In the genomic region with DNA sequence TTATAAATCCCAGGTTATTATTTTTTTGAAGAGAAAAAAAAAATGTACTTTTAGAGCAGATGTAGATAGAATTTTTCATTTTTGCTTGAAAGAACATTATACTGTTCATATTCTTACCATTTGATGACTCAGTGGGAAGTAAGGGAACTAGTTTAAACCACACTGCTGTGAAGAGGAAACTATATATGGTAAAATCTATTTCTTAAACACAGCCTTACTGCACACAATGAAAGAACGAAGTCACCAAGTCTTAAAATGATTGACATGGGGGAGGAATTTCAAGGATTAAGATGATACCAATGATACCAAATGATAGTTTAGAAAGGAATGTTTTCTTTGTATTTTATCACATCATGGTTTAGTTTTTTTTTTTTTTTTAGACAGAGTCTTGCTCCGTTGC, we compare ENCODE assay signal across 9 cellular contexts. TPM values are rescaled to one million over a fixed set of nuclear protein-coding genes. Genes with fewer than 3 reads are reported as not detected.
A peak's percentile ranks its signal among the peaks of the same experiment; 100 is the strongest.
DNase-seq lines count a peak whose midpoint lies in the region; ATAC-seq and TF ChIP-seq lines count a peak whose summit lies in the region.
"Had no signal": no experiment of that assay in that cellular context is flagged by ENCODE, and none has a peak within 500 bp of the region (broad histone marks: within the 10 kb centered on the region; RNA-seq: fewer than 3 reads in every experiment).

No MANE protein-coding gene starts in this region.

- H3K9me3 Mint-ChIP-seq in natural killer cell: no peaks in the 10 kb centered on the region

- in situ Hi-C loops in KBM-7 (cut with MboI; ENCODE audit: low pct_unique_long_range_greater_than_20kb, low sequenced_read_pairs): no loop called here

- ATAC-seq in natural killer cell: peak; percentile 46 to 58 (median 53)

- no peaks in the 10 kb centered on the region for H3K27me3 Mint-ChIP-seq in natural killer cell (ENCODE audit: low read depth in 2 of 2)

- peak overlapping the region; percentile 77 for H3K4me3 Mint-ChIP-seq in natural killer cell

- H3K27ac Mint-ChIP-seq in natural killer cell: peak overlapping the region; percentile 89 to 93

- DNase-seq in ELR (ENCODE audit: low read depth) (peak; percentile 73), KBM-7 (peak; percentile 55), amniotic stem cell (lab: John Stamatoyannopoulos, UW) (peak; percentile 46), natural killer cell (no peak), NCI-H2227 treated with DMSO at 0.1 percent for 48 hours (lab: John Stamatoyannopoulos, UW) (no peak), occipital lobe (lab: John Stamatoyannopoulos, UW) (no peak), NCI-H524 (lab: John Stamatoyannopoulos, UW) (no peak)
- no peak for DNase-seq in stimulated activated naive CD4-positive, alpha-beta T cell (lab: John Stamatoyannopoulos, UW)
- DNase-seq: right lobe of liver had no signal

- no peaks in the 10 kb centered on the region for H3K36me3 Mint-ChIP-seq in natural killer cell

- no peak for TF ChIP-seq CTCF in natural killer cell (IDR thresholded peaks at IDR 0.05)

- intact Hi-C loops in natural killer cell (cut with micrococcal nuclease): no loop called here

- peaks cover 61 to 62% of the 10 kb centered on the region in 2 donors for H3K4me1 Mint-ChIP-seq in natural killer cell

RNA-seq across cellular contexts. Expression of a gene that starts 5.0 kb away (rescaled TPM):
- total RNA-seq in natural killer cell: 100 to 1,000 TPM; 346 to 404 (median 403) TPM
- 115 TPM for total RNA-seq in occipital lobe

Comparison
In these comparisons a context has a peak if more than half of its experiments do, and no peak if none do; other contexts are left out.
1. DNase-seq: peak in ELR (single experiment), KBM-7 (single experiment) and amniotic stem cell (single experiment); none in natural killer cell (single experiment), stimulated activated naive CD4-positive, alpha-beta T cell (0 of 6), NCI-H2227 treated with DMSO at 0.1 percent for 48 hours (single experiment), occipital lobe (single experiment) and NCI-H524 (0 of 2).